1 cellular context compared by ENCODE assay signal in genomic region chr9:109922617-109923260, GRCh38.
TF ChIP-seq lines count a peak whose summit lies in the region.

No MANE protein-coding gene starts in this region.

TF ChIP-seq in IMR-90, 13 proteins besides CTCF, POLR2A, EP300 and RAD21 (continued from another document):
- TF ChIP-seq SMC3 (IDR thresholded peaks at IDR 0.05; ENCODE audit: low read depth, low read length), result no peak
- TF ChIP-seq NFE2L2 (IDR thresholded peaks at IDR 0.05; ENCODE audit: low read depth, low read length), result no peak
- no peak for TF ChIP-seq RCOR1 (IDR thresholded peaks at IDR 0.05; ENCODE audit: insufficient replicate concordance, low read length)
- no peak for TF ChIP-seq FOS (IDR thresholded peaks at IDR 0.05; ENCODE audit: low read depth, low read length)
TF ChIP-seq in IMR-90: peak in this region for 0.
